Comparison of ENCODE assay signal across 13 cellular contexts in the genomic region with DNA sequence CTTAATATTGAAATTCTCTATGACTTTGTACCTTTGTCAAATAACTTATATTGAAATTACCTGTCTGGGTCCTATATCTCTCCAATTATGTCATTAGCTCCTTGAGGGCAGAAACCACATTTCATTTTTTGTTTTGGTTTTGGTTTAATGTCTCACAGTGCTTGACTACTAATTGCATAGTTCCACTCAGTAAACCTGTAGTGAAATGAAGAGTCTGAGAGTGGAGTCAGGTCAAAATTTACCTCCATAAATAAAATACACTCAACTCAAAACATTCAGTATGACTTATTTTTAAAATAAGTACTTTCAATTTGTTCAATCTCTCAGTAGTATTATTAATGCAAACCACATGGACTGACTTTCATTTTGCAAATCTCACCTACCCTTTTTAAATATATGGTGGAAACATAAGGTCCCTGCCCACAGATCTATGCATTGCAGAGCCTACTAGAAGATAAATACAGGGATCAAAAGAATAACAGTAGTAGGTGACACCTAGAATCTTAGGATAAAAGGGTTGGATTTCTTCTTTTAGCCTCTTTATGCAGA.
DNase-seq lines count a peak whose midpoint lies in the region; ATAC-seq and TF ChIP-seq lines count a peak whose summit lies in the region.
"Had no signal": no experiment of that assay in that cellular context is flagged by ENCODE, and none has a peak within 500 bp of the region (broad histone marks: within the 10 kb centered on the region; RNA-seq: fewer than 3 reads in every experiment).

No MANE protein-coding gene starts in this region.

- H3K4me3 ChIP-seq in HAP-1, result no peak overlapping the region
- H3K4me3 ChIP-seq: thyroid gland had no signal

- H3K4me1 ChIP-seq in HAP-1, result no peaks in the 10 kb centered on the region
- H3K4me1 ChIP-seq: thyroid gland had no signal

- no peaks in the 10 kb centered on the region for H3K9me3 ChIP-seq in HAP-1
- H3K9me3 ChIP-seq: thyroid gland had no signal

- in situ Hi-C loops in HAP-1 (cut with MboI; ENCODE audit: low sequenced_read_pairs), result no loop called here

- peak; percentile 91 for ATAC-seq in GM18511 (IDR thresholded peaks at IDR 0.05; ENCODE audit: unreplicated experiment)
- ATAC-seq in HG02885 (IDR thresholded peaks at IDR 0.05; ENCODE audit: poor library complexity, unreplicated experiment), result peak; percentile 81
- ATAC-seq in HG03520 (IDR thresholded peaks at IDR 0.05; ENCODE audit: unreplicated experiment), result peak; percentile 88

- peak; percentile 11 for DNase-seq in GM20000 (ENCODE audit: low spot score)
- no peak for DNase-seq in COR-L47 (lab: John Stamatoyannopoulos, UW)
- DNase-seq in KG1 (lab: John Stamatoyannopoulos, UW), result no peak
- no peak for DNase-seq in HAP-1 (ENCODE audit: low spot score in 2 of 2)
- no peak for DNase-seq in NCI-H2029 treated with DMSO at 0.1 percent for 48 hours (lab: John Stamatoyannopoulos, UW)
- DNase-seq: activated CD4-positive, alpha-beta T cell treated with anti-CD3 and anti-CD28 coated beads, Interleukin-2, amount 50 U/mL, for 4 hours; activated naive CD4-positive, alpha-beta T cell treated with anti-CD3 and anti-CD28 coated beads, Interleukin-2, amount 50 U/mL, for 16 hours; NCI-H2081; retina; thyroid gland had no signal

- no peak for TF ChIP-seq CTCF in GM20000 (IDR thresholded peaks at IDR 0.05; ENCODE audit: extremely low read depth, missing control alignments)

- no peaks in the 10 kb centered on the region for H3K27me3 ChIP-seq in HAP-1 (ENCODE audit: low read depth)
- H3K27me3 ChIP-seq: thyroid gland had no signal

- H3K36me3 ChIP-seq in HAP-1 (replicated peaks), result no peaks in the 10 kb centered on the region
- H3K36me3 ChIP-seq: thyroid gland had no signal
